ENCODE assay signal across 8 cellular contexts in the genomic region with DNA sequence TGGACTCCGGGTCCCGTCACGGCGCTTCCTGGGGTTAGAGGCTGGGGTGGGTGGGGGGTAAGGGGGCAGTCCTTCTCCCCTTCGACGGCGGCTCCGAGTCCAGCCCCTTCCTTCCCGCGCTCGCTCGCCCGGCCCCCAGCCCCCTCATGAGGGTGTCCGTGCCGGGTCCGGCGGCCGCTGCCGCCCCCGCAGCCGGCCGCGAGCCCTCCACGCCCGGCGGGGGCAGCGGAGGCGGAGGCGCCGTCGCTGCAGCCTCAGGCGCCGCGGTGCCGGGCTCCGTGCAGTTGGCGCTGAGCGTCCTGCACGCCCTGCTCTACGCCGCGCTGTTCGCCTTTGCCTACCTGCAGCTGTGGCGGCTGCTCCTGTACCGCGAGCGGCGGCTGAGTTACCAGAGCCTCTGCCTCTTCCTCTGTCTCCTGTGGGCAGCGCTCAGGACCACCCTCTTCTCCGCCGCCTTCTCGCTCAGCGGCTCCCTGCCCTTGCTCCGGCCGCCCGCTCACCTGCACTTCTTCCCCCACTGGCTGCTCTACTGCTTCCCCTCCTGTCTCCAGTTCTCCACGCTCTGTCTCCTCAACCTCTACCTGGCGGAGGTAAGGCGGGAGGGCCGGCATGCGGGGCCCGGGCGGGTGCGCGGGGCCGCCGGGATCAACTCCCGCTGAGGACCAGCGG. TPM values are rescaled to one million over a fixed set of nuclear protein-coding genes. Genes with fewer than 3 reads are reported as not detected.
DNase-seq lines count a peak whose midpoint lies in the region; ATAC-seq, FAIRE-seq and TF ChIP-seq lines count a peak whose summit lies in the region.

No MANE protein-coding gene starts in this region.

- peak; percentile 15 for ATAC-seq in GM21360 (IDR thresholded peaks at IDR 0.05; ENCODE audit: unreplicated experiment)
- ATAC-seq in HG03565 (IDR thresholded peaks at IDR 0.05; ENCODE audit: unreplicated experiment), result no peak

- H3K4me2 ChIP-seq in BLaER1 treated with 17β-estradiol and CSF1 and Interleukin-3, amounts not matched to agents 10 nM and 100 nM, result peak overlapping the region; percentile 84 to 98 (median 95)
- H3K4me2 ChIP-seq in astrocyte (ENCODE audit: low read length), result peak overlapping the region; percentile 91

- H2AFZ ChIP-seq in astrocyte (ENCODE audit: low read depth, low read length), result peak overlapping the region; percentile 97

- H4K20me1 ChIP-seq in BLaER1 treated with 17β-estradiol and CSF1 and Interleukin-3, amounts not matched to agents 10 nM and 100 nM, result peaks cover 0 to 7% (median 0%) of the 10 kb centered on the region in 11 experiments; a peak in 3 of 22 replicates
- H4K20me1 ChIP-seq in astrocyte (ENCODE audit: insufficient read depth, low read length), result no peaks in the 10 kb centered on the region

- peaks cover 21 to 35% (median 30%) of the 10 kb centered on the region in 10 experiments for H3K4me1 ChIP-seq in BLaER1 treated with 17β-estradiol and CSF1 and Interleukin-3, amounts not matched to agents 10 nM and 100 nM
- H3K4me1 ChIP-seq in astrocyte (ENCODE audit: insufficient read depth, low read length), result peaks cover 17% of the 10 kb centered on the region

- H3K4me1 Mint-ChIP-seq in astrocyte (ENCODE audit: low read depth, unreplicated experiment), result no peaks in the 10 kb centered on the region

- no peak for FAIRE-seq in astrocyte (lab: Jason Lieb, UNC)

- H3K9ac ChIP-seq in BLaER1 treated with 17β-estradiol and CSF1 and Interleukin-3, amounts not matched to agents 10 nM and 100 nM, result peak overlapping the region; percentile 77 to 86 (median 81)
- H3K9ac ChIP-seq in astrocyte (ENCODE audit: low read length), result peak overlapping the region; percentile 77

- H3K4me3 ChIP-seq in BLaER1 treated with 17β-estradiol and CSF1 and Interleukin-3, amounts not matched to agents 10 nM and 100 nM, result peak overlapping the region; percentile 73 to 92 (median 82)
- H3K4me3 ChIP-seq in astrocyte (ENCODE audit: insufficient read depth, low read depth, low read length) (peak overlapping the region; percentile 68), iPS-11a (ENCODE audit: low read depth, low read length) (peak overlapping the region; percentile 76), skin epidermis (peak overlapping the region; percentile 53 to 81 (median 70))

- DNase-seq in HPDE6-E6E7 (ENCODE audit: extremely low spot score) (peak; percentile 22), SK-N-DZ (ENCODE audit: low spot score) (peak; percentile 26), astrocyte (ENCODE audit: low read depth) (no peak)

- H3K79me2 ChIP-seq in astrocyte (ENCODE audit: insufficient read depth, low read length), result no peaks in the 10 kb centered on the region

- no peaks in the 10 kb centered on the region for H3K27me3 Mint-ChIP-seq in astrocyte (ENCODE audit: low read depth, unreplicated experiment)

- peaks cover 1 to 6% (median 3%) of the 10 kb centered on the region in 11 experiments; a peak in 17 of 22 replicates for H3K9me3 ChIP-seq in BLaER1 treated with 17β-estradiol and CSF1 and Interleukin-3, amounts not matched to agents 10 nM and 100 nM (replicated peaks in 1 of 11)
- no peaks in the 10 kb centered on the region for H3K9me3 ChIP-seq in astrocyte (ENCODE audit: insufficient read depth, low read depth, low read length)

- H3K27ac Mint-ChIP-seq in astrocyte (ENCODE audit: unreplicated experiment), result no peak overlapping the region

- no peaks in the 10 kb centered on the region for H3K27me3 ChIP-seq in BLaER1 treated with 17β-estradiol and CSF1 and Interleukin-3, amounts not matched to agents 10 nM and 100 nM
- H3K27me3 ChIP-seq in astrocyte (ENCODE audit: insufficient read depth, low read length), result no peaks in the 10 kb centered on the region

- no peaks in the 10 kb centered on the region for H3K36me3 Mint-ChIP-seq in astrocyte (ENCODE audit: low read depth, unreplicated experiment)

- H3K36me3 ChIP-seq in BLaER1 treated with 17β-estradiol and CSF1 and Interleukin-3, amounts not matched to agents 10 nM and 100 nM, result peaks cover 0 to 10% (median under 1%) of the 10 kb centered on the region in 11 experiments; a peak in 2 of 22 replicates
- H3K36me3 ChIP-seq in astrocyte (ENCODE audit: insufficient read depth, low read length), result no peaks in the 10 kb centered on the region

- no peak for TF ChIP-seq CTCF in astrocyte (IDR thresholded peaks at IDR 0.05; ENCODE audit: insufficient read depth, low read depth, low read length)

- H3K4me3 Mint-ChIP-seq in astrocyte (ENCODE audit: unreplicated experiment), result peak overlapping the region; percentile 92

- peak overlapping the region in 10 of 11 experiments; percentile 57 to 75 (median 68); a peak in 20 of 22 replicates for H3K27ac ChIP-seq in BLaER1 treated with 17β-estradiol and CSF1 and Interleukin-3, amounts not matched to agents 10 nM and 100 nM
- H3K27ac ChIP-seq in astrocyte (ENCODE audit: low read depth, low read length), result peak overlapping the region; percentile 21
- H3K27ac ChIP-seq in skin epidermis, result peak overlapping the region in 18 of 21 experiments; percentile 11 to 86 (median 58)

- H3K9me3 Mint-ChIP-seq in astrocyte (ENCODE audit: unreplicated experiment), result no peaks in the 10 kb centered on the region

RNA-seq across cellular contexts. Expression of gene GPR137C, which starts 0.5 kb away (rescaled TPM):
- 3.2 and 4.3 TPM in 2 replicates for polyA plus RNA-seq in SK-N-DZ (2014; cell fraction: cytosol; rRNA removed)
- 18.1 and 20.3 TPM in 2 replicates for polyA plus RNA-seq in SK-N-DZ (2014; cell fraction: nucleus; rRNA removed)
- total RNA-seq in astrocyte, result 0.70 and 1.1 TPM in 2 replicates

RNA-seq across cellular contexts. Expression of gene TXNDC16, which starts 0.8 kb away (rescaled TPM):
- 16.9 and 17.6 TPM in 2 replicates for polyA plus RNA-seq in SK-N-DZ (2014; cell fraction: cytosol; rRNA removed)
- 8.8 and 10.3 TPM in 2 replicates for polyA plus RNA-seq in SK-N-DZ (2014; cell fraction: nucleus; rRNA removed)
- total RNA-seq in astrocyte, result 1.7 and 1.9 TPM in 2 replicates
